In genomic region chr3:184174278-184174645, GRCh38 we compare ENCODE assay signal across 8 cellular contexts. TPM values are rescaled to one million over a fixed set of nuclear protein-coding genes. Genes with fewer than 3 reads are reported as not detected.
DNase-seq lines count a peak whose midpoint lies in the region; ATAC-seq and TF ChIP-seq lines count a peak whose summit lies in the region.

No MANE protein-coding gene starts in this region.

- no peaks in the 10 kb centered on the region for H3K9me3 ChIP-seq in CD4-positive, CD25-positive, alpha-beta regulatory T cell (ENCODE audit: control insufficient read depth in 2 of 2, low read length in 2 of 2)

- H3K36me3 ChIP-seq in CD4-positive, CD25-positive, alpha-beta regulatory T cell (ENCODE audit: control insufficient read depth, insufficient read depth, low read length), result peaks cover 17% of the 10 kb centered on the region

- H3K4me3 ChIP-seq in CD4-positive, CD25-positive, alpha-beta regulatory T cell (ENCODE audit: low read depth, low read length), result no peak overlapping the region

- no peak for TF ChIP-seq CTCF in nephron progenitor cell (IDR thresholded peaks at IDR 0.05)

- peaks cover 22% of the 10 kb centered on the region for H3K36me3 Mint-ChIP-seq in CD4-positive, CD25-positive, alpha-beta regulatory T cell
- peaks cover 12% of the 10 kb centered on the region for H3K36me3 Mint-ChIP-seq in activated naive CD8-positive, alpha-beta T cell treated with anti-CD3 and anti-CD28 coated beads, Interleukin-2, amount 10 ng/mL, durations not matched to agents 7 days and 5 days
- H3K36me3 Mint-ChIP-seq in nephron progenitor cell (ENCODE audit: low read depth), result peaks cover 38% of the 10 kb centered on the region

- peak overlapping the region; percentile 48 for H3K27ac ChIP-seq in CD4-positive, CD25-positive, alpha-beta regulatory T cell (ENCODE audit: insufficient read depth, low read length, poor library complexity, severe bottlenecking)

- H3K27ac Mint-ChIP-seq in CD4-positive, CD25-positive, alpha-beta regulatory T cell, result peak overlapping the region; percentile 82 to 93 (median 86)
- peak overlapping the region; percentile 73 for H3K27ac Mint-ChIP-seq in activated naive CD8-positive, alpha-beta T cell treated with anti-CD3 and anti-CD28 coated beads, Interleukin-2, amount 10 ng/mL, durations not matched to agents 7 days and 5 days
- no peak overlapping the region for H3K27ac Mint-ChIP-seq in nephron progenitor cell

- CTCF ChIA-PET in HEK293T (lab: Yijun Ruan, JAX), result no interaction called here

- DNase-seq in CD4-positive, CD25-positive, alpha-beta regulatory T cell, result no peak
- DNase-seq in HEK293T (ENCODE audit: extremely low spot score) (no peak), nephron progenitor cell (no peak), NCI-H1417 treated with DMSO at 0.1 percent for 48 hours (lab: John Stamatoyannopoulos, UW) (no peak)
- DNase-seq in activated naive CD8-positive, alpha-beta T cell treated with anti-CD3 and anti-CD28 coated beads, Interleukin-2, amount 10 ng/mL, durations not matched to agents 7 days and 5 days, result no peak
- DNase-seq in stimulated activated CD8-positive, alpha-beta memory T cell treated with anti-CD3 and anti-CD28 coated beads, Interleukin-4, amount 100 ng/mL, for 48 hours, result no peak

- no peaks in the 10 kb centered on the region for H3K27me3 ChIP-seq in CD4-positive, CD25-positive, alpha-beta regulatory T cell (ENCODE audit: control insufficient read depth, insufficient read depth, low read length)

- peaks cover 0 to 2% (median 0%) of the 10 kb centered on the region in 7 donors for H3K9me3 Mint-ChIP-seq in CD4-positive, CD25-positive, alpha-beta regulatory T cell
- H3K9me3 Mint-ChIP-seq in activated naive CD8-positive, alpha-beta T cell treated with anti-CD3 and anti-CD28 coated beads, Interleukin-2, amount 10 ng/mL, durations not matched to agents 7 days and 5 days, result no peaks in the 10 kb centered on the region
- no peaks in the 10 kb centered on the region for H3K9me3 Mint-ChIP-seq in nephron progenitor cell

- POLR2A ChIA-PET in HEK293T (lab: Yijun Ruan, JAX), result interaction anchor here (1.0 to 3.0 kb wide), 3 partner anchors 10 to 39 kb away, joined by 3 to 13 read pairs (median 4); partner anchors contain the start of genes ABCF3 and EIF2B5
- POLR2A ChIA-PET in activated naive CD8-positive, alpha-beta T cell treated with anti-CD3 and anti-CD28 coated beads, Interleukin-2, amount 10 ng/mL, durations not matched to agents 7 days and 5 days (lab: Charles Lee), result interaction anchor here (0.6 to 1.6 kb wide), 8 partner anchors 10 to 639 kb away, joined by 3 to 5 read pairs (median 3); partner anchors contain the start of genes ABCF3 and EIF2B5

- peak overlapping the region; percentile 96 to 98 (median 97) for H3K4me3 Mint-ChIP-seq in CD4-positive, CD25-positive, alpha-beta regulatory T cell
- peak overlapping the region; percentile 92 for H3K4me3 Mint-ChIP-seq in activated naive CD8-positive, alpha-beta T cell treated with anti-CD3 and anti-CD28 coated beads, Interleukin-2, amount 10 ng/mL, durations not matched to agents 7 days and 5 days
- peak overlapping the region; percentile 99 for H3K4me3 Mint-ChIP-seq in nephron progenitor cell

- peaks cover 4 to 44% (median 26%) of the 10 kb centered on the region in 4 donors for H3K4me1 Mint-ChIP-seq in CD4-positive, CD25-positive, alpha-beta regulatory T cell
- H3K4me1 Mint-ChIP-seq in activated naive CD8-positive, alpha-beta T cell treated with anti-CD3 and anti-CD28 coated beads, Interleukin-2, amount 10 ng/mL, durations not matched to agents 7 days and 5 days, result peaks cover 21% of the 10 kb centered on the region
- H3K4me1 Mint-ChIP-seq in nephron progenitor cell, result peaks cover 47% of the 10 kb centered on the region

- ATAC-seq in CD4-positive, CD25-positive, alpha-beta regulatory T cell (ENCODE audit: low read depth in 2 of 2), result no peak
- peak; percentile 5 for ATAC-seq in activated naive CD8-positive, alpha-beta T cell treated with anti-CD3 and anti-CD28 coated beads, Interleukin-2, amount 10 ng/mL, durations not matched to agents 7 days and 5 days (ENCODE audit: low read depth)
- no peak for ATAC-seq in HG03097 (IDR thresholded peaks at IDR 0.05; ENCODE audit: low FRiP score, unreplicated experiment)
- no peak for ATAC-seq in HG03571 (IDR thresholded peaks at IDR 0.05; ENCODE audit: unreplicated experiment)

- peaks cover 5% of the 10 kb centered on the region for H3K27me3 Mint-ChIP-seq in CD4-positive, CD25-positive, alpha-beta regulatory T cell
- H3K27me3 Mint-ChIP-seq in activated naive CD8-positive, alpha-beta T cell treated with anti-CD3 and anti-CD28 coated beads, Interleukin-2, amount 10 ng/mL, durations not matched to agents 7 days and 5 days, result no peaks in the 10 kb centered on the region
- peaks cover 4% of the 10 kb centered on the region for H3K27me3 Mint-ChIP-seq in nephron progenitor cell (ENCODE audit: low read depth, poor library complexity)

- H3K4me1 ChIP-seq in CD4-positive, CD25-positive, alpha-beta regulatory T cell (ENCODE audit: control insufficient read depth, insufficient read depth, low read length, poor library complexity, severe bottlenecking), result peaks cover 29% of the 10 kb centered on the region

TF ChIP-seq in HEK293T, 16 proteins besides CTCF, POLR2A, EP300 and RAD21:
- TF ChIP-seq SP1 (IDR thresholded peaks at IDR 0.05), result no peak
- peak; percentile 99 for TF ChIP-seq ZNF384 (IDR thresholded peaks at IDR 0.05)

RNA-seq across cellular contexts. Expression of gene AP2M1, which starts 0.4 kb away (rescaled TPM):
- 150 TPM for total RNA-seq in CD4-positive, CD25-positive, alpha-beta regulatory T cell
- 100 to 1,000 TPM; 232 to 294 (median 248) TPM for polyA plus RNA-seq in CD4-positive, CD25-positive, alpha-beta regulatory T cell
- 100 to 1,000 TPM; 210 to 213 TPM for total RNA-seq in activated naive CD8-positive, alpha-beta T cell treated with anti-CD3 and anti-CD28 coated beads, Interleukin-2, amount 10 ng/mL, durations not matched to agents 7 days and 5 days

RNA-seq across cellular contexts. Expression of gene ABCF3, which starts 11.7 kb away (rescaled TPM):
- total RNA-seq in CD4-positive, CD25-positive, alpha-beta regulatory T cell, result 128 TPM
- 10 to 100 TPM; 38.6 to 51.4 (median 40.5) TPM for polyA plus RNA-seq in CD4-positive, CD25-positive, alpha-beta regulatory T cell
- total RNA-seq in activated naive CD8-positive, alpha-beta T cell treated with anti-CD3 and anti-CD28 coated beads, Interleukin-2, amount 10 ng/mL, durations not matched to agents 7 days and 5 days, result 10 to 100 TPM; 68.6 to 76.3 TPM

RNA-seq across cellular contexts. Expression of gene DVL3, which starts 19.1 kb away (rescaled TPM):
- 36.2 TPM for total RNA-seq in CD4-positive, CD25-positive, alpha-beta regulatory T cell
- 10 to 100 TPM in 1 of 4 donors, 1 to 10 TPM in 3; 4.1 to 11.0 (median 5.9) TPM for polyA plus RNA-seq in CD4-positive, CD25-positive, alpha-beta regulatory T cell
- 10 to 100 TPM; 39.9 to 41.0 TPM for total RNA-seq in activated naive CD8-positive, alpha-beta T cell treated with anti-CD3 and anti-CD28 coated beads, Interleukin-2, amount 10 ng/mL, durations not matched to agents 7 days and 5 days

RNA-seq across cellular contexts. Expression of gene EIF2B5, which starts 39.1 kb away (rescaled TPM):
- 51.0 TPM for total RNA-seq in CD4-positive, CD25-positive, alpha-beta regulatory T cell
- 10 to 100 TPM; 50.6 to 60.1 (median 55.3) TPM for polyA plus RNA-seq in CD4-positive, CD25-positive, alpha-beta regulatory T cell
- total RNA-seq in activated naive CD8-positive, alpha-beta T cell treated with anti-CD3 and anti-CD28 coated beads, Interleukin-2, amount 10 ng/mL, durations not matched to agents 7 days and 5 days, result 10 to 100 TPM; 54.7 to 61.8 TPM

RNA-seq across cellular contexts. Expression of gene VWA5B2, which starts 55.1 kb away (rescaled TPM):
- not detected for total RNA-seq in CD4-positive, CD25-positive, alpha-beta regulatory T cell
- polyA plus RNA-seq in CD4-positive, CD25-positive, alpha-beta regulatory T cell, result under 1 TPM in 1 of 4 donors, not detected in 3; 0.74 TPM
- total RNA-seq in activated naive CD8-positive, alpha-beta T cell treated with anti-CD3 and anti-CD28 coated beads, Interleukin-2, amount 10 ng/mL, durations not matched to agents 7 days and 5 days, result under 1 TPM in 1 of 2 experiments, not detected in 1; 0.25 TPM
